Comparison of ENCODE assay signal across 8 cellular contexts in the genomic region with DNA sequence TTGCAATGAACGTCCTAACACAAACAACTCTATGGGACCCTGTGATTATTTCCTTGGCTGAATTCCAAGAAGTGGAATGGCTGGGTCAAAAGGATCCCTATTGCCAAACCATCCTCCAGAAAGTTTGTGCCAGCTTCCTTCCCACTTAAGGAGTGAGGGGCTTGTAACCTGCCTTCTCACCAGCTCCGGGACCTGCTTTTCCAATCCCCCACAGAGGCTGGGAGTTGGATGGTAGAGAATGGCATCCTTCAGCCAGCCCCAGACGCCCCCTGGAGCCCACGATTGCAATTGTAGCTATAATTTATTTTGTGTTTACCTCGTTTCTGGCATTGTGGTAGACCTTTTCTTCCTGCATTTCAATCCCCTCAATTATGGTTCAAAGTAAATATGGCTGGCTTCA.
DNase-seq lines count a peak whose midpoint lies in the region; ATAC-seq lines count a peak whose summit lies in the region.

No MANE protein-coding gene starts in this region.

- no peak overlapping the region for H3K4me3 Mint-ChIP-seq in effector memory CD8-positive, alpha-beta T cell

- H3K9me3 Mint-ChIP-seq in effector memory CD8-positive, alpha-beta T cell: no peaks in the 10 kb centered on the region

- no peaks in the 10 kb centered on the region for H3K36me3 Mint-ChIP-seq in effector memory CD8-positive, alpha-beta T cell (ENCODE audit: insufficient read depth)

- ATAC-seq in GM18870 (IDR thresholded peaks at IDR 0.05; ENCODE audit: unreplicated experiment) (no peak), GM18517 (IDR thresholded peaks at IDR 0.05; ENCODE audit: unreplicated experiment) (no peak)
- no peak for ATAC-seq in effector memory CD8-positive, alpha-beta T cell (replicated peaks)

- H3K27me3 Mint-ChIP-seq in effector memory CD8-positive, alpha-beta T cell: peaks cover 62 to 70% of the 10 kb centered on the region in 2 donors

- H3K4me1 Mint-ChIP-seq in effector memory CD8-positive, alpha-beta T cell (ENCODE audit: low read depth in 2 of 2): no peaks in the 10 kb centered on the region

- H3K27ac Mint-ChIP-seq in effector memory CD8-positive, alpha-beta T cell: no peak overlapping the region

- peak; percentile 30 for DNase-seq in COR-L47 (lab: John Stamatoyannopoulos, UW)
- DNase-seq in HCEC 1CT: peak; percentile 22
- DNase-seq in SHP77 (lab: John Stamatoyannopoulos, UW): peak; percentile 36 to 55
- peak; percentile 76 for DNase-seq in iPS-NIHi11 (ENCODE audit: low spot score)
- DNase-seq in activated CD4-positive, CD25-positive, alpha-beta regulatory T cell (lab: John Stamatoyannopoulos, UW): no peak
- no peak for DNase-seq in effector memory CD8-positive, alpha-beta T cell

Comparison
In these comparisons a context has a peak if more than half of its experiments do, and no peak if none do; other contexts are left out.
1. DNase-seq: peak in COR-L47 (single experiment), HCEC 1CT (single experiment), SHP77 (2 of 2) and iPS-NIHi11 (single experiment); none in activated CD4-positive, CD25-positive, alpha-beta regulatory T cell (0 of 4) and effector memory CD8-positive, alpha-beta T cell (0 of 3).